ENCODE assay signal across 1 cellular context in the genomic region with DNA sequence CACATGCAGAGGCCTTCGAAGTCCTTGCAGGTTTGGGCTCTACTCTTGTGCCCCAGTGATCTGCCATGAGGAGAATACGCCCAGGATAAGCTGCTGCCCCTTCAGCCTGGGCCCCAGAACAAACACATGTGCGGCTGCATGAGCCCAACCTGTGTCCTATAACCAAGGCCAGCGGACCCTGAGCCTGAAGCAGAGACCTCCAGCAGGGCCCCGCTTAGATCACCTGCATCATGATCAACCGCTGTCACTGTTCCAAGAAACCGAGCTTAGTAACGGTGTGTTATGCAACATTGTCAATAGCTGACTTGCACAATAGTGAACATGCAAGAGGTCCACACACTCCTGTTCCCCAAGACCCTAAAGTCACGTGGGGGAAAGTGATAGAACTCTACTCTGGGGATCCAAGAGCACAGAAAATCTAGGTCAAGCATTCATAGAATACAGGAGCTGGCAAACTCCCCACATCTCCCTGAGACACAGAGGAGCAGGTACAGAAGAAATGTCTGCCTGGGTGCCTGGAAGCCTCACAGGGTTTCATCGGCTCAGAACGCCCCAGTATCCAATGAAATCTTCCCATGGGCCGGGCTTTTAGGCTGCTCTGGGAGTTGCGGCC.
TF ChIP-seq lines count a peak whose summit lies in the region.

No MANE protein-coding gene starts in this region.

TF ChIP-seq in H1, 55 proteins besides CTCF, POLR2A, EP300 and RAD21 (continued from another document):
- TF ChIP-seq RNF2 (IDR thresholded peaks at IDR 0.05; ENCODE audit: borderline replicate concordance, low read depth, low read length, missing control alignments, poor library complexity, severe bottlenecking), result no peak
- no peak for TF ChIP-seq BCL11A (IDR thresholded peaks at IDR 0.05; ENCODE audit: low read depth in 2 of 2, low read length in 2 of 2)
- TF ChIP-seq NANOG (IDR thresholded peaks at IDR 0.05; ENCODE audit: insufficient read depth, low read depth, low read length, poor library complexity, severe bottlenecking), result no peak
- TF ChIP-seq GTF2F1 (IDR thresholded peaks at IDR 0.05; ENCODE audit: borderline replicate concordance, low read depth, low read length), result no peak
- no peak for TF ChIP-seq JUN (IDR thresholded peaks at IDR 0.05; ENCODE audit: low read depth, low read length)
- no peak for TF ChIP-seq FOSL1 (IDR thresholded peaks at IDR 0.05; ENCODE audit: insufficient read depth, low read depth, low read length)
- TF ChIP-seq E2F6 (IDR thresholded peaks at IDR 0.05), result no peak
- TF ChIP-seq CREB1 (IDR thresholded peaks at IDR 0.05), result no peak
- TF ChIP-seq ASH2L (IDR thresholded peaks at IDR 0.05; ENCODE audit: low read length), result no peak
TF ChIP-seq in H1: peak in this region for 0.
